12 cellular contexts compared by ENCODE assay signal in the genomic region with DNA sequence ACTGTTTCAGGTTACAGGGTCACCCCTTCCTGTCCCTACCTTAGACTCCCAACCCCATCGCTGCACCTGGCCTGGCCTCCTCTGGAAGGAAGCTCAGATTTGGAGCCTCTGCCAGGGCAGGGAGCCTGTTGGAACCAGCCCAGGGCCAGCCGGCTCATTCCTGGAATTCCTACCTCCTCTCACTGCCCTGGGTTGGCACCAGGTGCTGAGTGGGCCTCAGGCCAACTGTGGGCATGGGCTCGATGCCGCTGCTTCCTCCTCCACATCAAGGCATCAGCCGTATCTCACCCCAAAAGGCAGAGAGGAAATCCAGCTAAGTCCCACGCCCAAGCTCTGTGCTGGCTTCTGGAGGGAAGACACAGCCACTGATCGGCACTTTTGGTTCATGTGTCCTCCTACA. TPM values are rescaled to one million over a fixed set of nuclear protein-coding genes. Genes with fewer than 3 reads are reported as not detected.
A peak's percentile ranks its signal among the peaks of the same experiment; 100 is the strongest.
DNase-seq lines count a peak whose midpoint lies in the region; ATAC-seq and TF ChIP-seq lines count a peak whose summit lies in the region.
"Had no signal": no experiment of that assay in that cellular context is flagged by ENCODE, and none has a peak within 500 bp of the region (broad histone marks: within the 10 kb centered on the region; RNA-seq: fewer than 3 reads in every experiment).

No MANE protein-coding gene starts in this region.

- no peak for TF ChIP-seq CTCF in activated CD8-positive, alpha-beta T cell treated with anti-CD3 and anti-CD28 coated beads for 36 hours (IDR thresholded peaks at IDR 0.05)
- TF ChIP-seq CTCF in left ventricle myocardium inferior (IDR thresholded peaks at IDR 0.05; ENCODE audit: borderline replicate concordance) (no peak), spleen (IDR thresholded peaks at IDR 0.05 in 8 of 11, conservative IDR thresholded peaks at IDR 0.05 in 3 of 11) (no peak), GM10266 (IDR thresholded peaks at IDR 0.05; ENCODE audit: control insufficient read depth, insufficient read depth, low read depth, missing control alignments) (no peak)

- no peaks in the 10 kb centered on the region for H3K27me3 ChIP-seq in left ventricle myocardium inferior (ENCODE audit: low read depth)
- no peaks in the 10 kb centered on the region for H3K27me3 ChIP-seq in spleen (replicated peaks in 1 of 7)
- H3K27me3 ChIP-seq: hepatocyte had no signal

- H3K27ac ChIP-seq in left ventricle myocardium inferior (replicated peaks) (peak overlapping the region; percentile 6), spleen (peak overlapping the region in 1 of 8 donors; percentile 64)
- H3K27ac ChIP-seq: hepatocyte, neutrophil had no signal

- no peaks in the 10 kb centered on the region for H3K27me3 Mint-ChIP-seq in activated CD8-positive, alpha-beta T cell treated with anti-CD3 and anti-CD28 coated beads, Interleukin-2, amount 10 ng/mL, durations not matched to agents 7 days and 5 days (ENCODE audit: low read depth)
- no peaks in the 10 kb centered on the region for H3K27me3 Mint-ChIP-seq in activated CD8-positive, alpha-beta T cell treated with anti-CD3 and anti-CD28 coated beads for 36 hours
- no peaks in the 10 kb centered on the region for H3K27me3 Mint-ChIP-seq in T-cell

- no peak overlapping the region for H3K4me3 Mint-ChIP-seq in activated CD8-positive, alpha-beta T cell treated with anti-CD3 and anti-CD28 coated beads, Interleukin-2, amount 10 ng/mL, durations not matched to agents 7 days and 5 days
- H3K4me3 Mint-ChIP-seq in activated CD8-positive, alpha-beta T cell treated with anti-CD3 and anti-CD28 coated beads for 36 hours = no peak overlapping the region
- peak overlapping the region in 1 of 3 donors; percentile 42 for H3K4me3 Mint-ChIP-seq in T-cell

- no peaks in the 10 kb centered on the region for H3K9me3 ChIP-seq in left ventricle myocardium inferior (replicated peaks)
- H3K9me3 ChIP-seq in spleen = no peaks in the 10 kb centered on the region
- H3K9me3 ChIP-seq: neutrophil had no signal

- no peak for ATAC-seq in activated CD8-positive, alpha-beta T cell treated with anti-CD3 and anti-CD28 coated beads, Interleukin-2, amount 10 ng/mL, durations not matched to agents 7 days and 5 days
- ATAC-seq in activated CD8-positive, alpha-beta T cell treated with anti-CD3 and anti-CD28 coated beads for 36 hours = no peak
- ATAC-seq in T-cell (replicated peaks in 1 of 4) (peak in 2 of 4 experiments; percentile 33 to 34), HG03342 (IDR thresholded peaks at IDR 0.05; ENCODE audit: unreplicated experiment) (no peak)

- H3K4me1 Mint-ChIP-seq in activated CD8-positive, alpha-beta T cell treated with anti-CD3 and anti-CD28 coated beads, Interleukin-2, amount 10 ng/mL, durations not matched to agents 7 days and 5 days (ENCODE audit: low read depth) = peaks cover 29% of the 10 kb centered on the region
- peaks cover 30% of the 10 kb centered on the region for H3K4me1 Mint-ChIP-seq in activated CD8-positive, alpha-beta T cell treated with anti-CD3 and anti-CD28 coated beads for 36 hours (ENCODE audit: low read depth)
- H3K4me1 Mint-ChIP-seq in T-cell = peaks cover 32 to 40% (median 36%) of the 10 kb centered on the region in 3 donors

- CTCF ChIA-PET in activated CD8-positive, alpha-beta T cell treated with anti-CD3 and anti-CD28 coated beads, Interleukin-2, amount 10 ng/mL, durations not matched to agents 7 days and 5 days (lab: Charles Lee) = interaction anchor here (0.7 to 1.0 kb wide), 2 partner anchors 18 to 78 kb away, joined by 3 read pairs; no protein-coding TSS in a partner anchor
- CTCF ChIA-PET in activated CD8-positive, alpha-beta T cell treated with anti-CD3 and anti-CD28 coated beads for 36 hours (lab: Charles Lee) = interaction anchor here (1.3 kb wide), 1 partner anchor 89 kb away, joined by 4 read pairs; no protein-coding TSS in a partner anchor
- CTCF ChIA-PET in T-cell (lab: Charles Lee) = interaction anchor here in 1 of 2 donors (1.4 kb wide), 1 partner anchor 23 kb away, joined by 3 read pairs; no protein-coding TSS in a partner anchor

- H3K36me3 Mint-ChIP-seq in activated CD8-positive, alpha-beta T cell treated with anti-CD3 and anti-CD28 coated beads, Interleukin-2, amount 10 ng/mL, durations not matched to agents 7 days and 5 days (ENCODE audit: low read depth) = peaks cover 3% of the 10 kb centered on the region
- no peaks in the 10 kb centered on the region for H3K36me3 Mint-ChIP-seq in activated CD8-positive, alpha-beta T cell treated with anti-CD3 and anti-CD28 coated beads for 36 hours (ENCODE audit: low read depth)
- H3K36me3 Mint-ChIP-seq in T-cell = no peaks in the 10 kb centered on the region

- intact Hi-C loops in activated CD8-positive, alpha-beta T cell treated with anti-CD3 and anti-CD28 coated beads for 36 hours (cut with micrococcal nuclease) = no loop called here
- intact Hi-C loops in left ventricle myocardium inferior (cut with micrococcal nuclease) (no loop called here), spleen (cut with DNase I; ENCODE audit: low total_unique reads) (no loop called here)

- H3K27ac Mint-ChIP-seq in activated CD8-positive, alpha-beta T cell treated with anti-CD3 and anti-CD28 coated beads, Interleukin-2, amount 10 ng/mL, durations not matched to agents 7 days and 5 days = peak overlapping the region; percentile 62
- H3K27ac Mint-ChIP-seq in activated CD8-positive, alpha-beta T cell treated with anti-CD3 and anti-CD28 coated beads for 36 hours = no peak overlapping the region
- H3K27ac Mint-ChIP-seq in T-cell = peak overlapping the region; percentile 65 to 75

- TF ChIP-seq POLR2A in spleen (IDR thresholded peaks at IDR 0.05) = no peak

- H3K9me3 Mint-ChIP-seq in activated CD8-positive, alpha-beta T cell treated with anti-CD3 and anti-CD28 coated beads, Interleukin-2, amount 10 ng/mL, durations not matched to agents 7 days and 5 days (ENCODE audit: insufficient read depth) = no peaks in the 10 kb centered on the region
- H3K9me3 Mint-ChIP-seq in activated CD8-positive, alpha-beta T cell treated with anti-CD3 and anti-CD28 coated beads for 36 hours = no peaks in the 10 kb centered on the region
- H3K9me3 Mint-ChIP-seq in T-cell = no peaks in the 10 kb centered on the region

- H3K4me1 ChIP-seq in left ventricle myocardium inferior (peaks cover 78% of the 10 kb centered on the region), spleen (peaks cover 0 to 49% (median 17%) of the 10 kb centered on the region in 6 donors)

- WGBS in spleen, 5 donors = 39 to 55% (median 53%) methylated on average over 6 to 7 of the region's 7 CpGs

- H3K4me3 ChIP-seq in left ventricle myocardium inferior (no peak overlapping the region), spleen (no peak overlapping the region)
- H3K4me3 ChIP-seq: hepatocyte had no signal

- POLR2A ChIA-PET in activated CD8-positive, alpha-beta T cell treated with anti-CD3 and anti-CD28 coated beads, Interleukin-2, amount 10 ng/mL, durations not matched to agents 7 days and 5 days (lab: Charles Lee) = interaction anchor here (1.5 kb wide), 1 partner anchor 11 kb away, joined by 3 read pairs; no protein-coding TSS in a partner anchor
- POLR2A ChIA-PET in activated CD8-positive, alpha-beta T cell treated with anti-CD3 and anti-CD28 coated beads for 36 hours (lab: Charles Lee) = no interaction called here
- POLR2A ChIA-PET in T-cell (lab: Charles Lee) = no interaction called here

- H3K36me3 ChIP-seq in left ventricle myocardium inferior (peaks cover 13% of the 10 kb centered on the region), spleen (peaks cover 0 to 24% (median 14%) of the 10 kb centered on the region in 6 donors)

- DNase-seq in activated CD8-positive, alpha-beta T cell treated with anti-CD3 and anti-CD28 coated beads, Interleukin-2, amount 10 ng/mL, durations not matched to agents 7 days and 5 days = no peak
- DNase-seq in activated CD8-positive, alpha-beta T cell treated with anti-CD3 and anti-CD28 coated beads for 36 hours = no peak
- DNase-seq in T-cell (peak in 1 of 34 experiments; percentile 15), left ventricle myocardium inferior (no peak), spleen (peak; percentile 44), SHP77 treated with DMSO at 0.1 percent for 48 hours (lab: John Stamatoyannopoulos, UW) (no peak), GM10266 (ENCODE audit: extremely low spot score) (no peak)
- DNase-seq: activated CD8-positive, alpha-beta memory T cell treated with anti-CD3 and anti-CD28 coated beads for 24 hours; NCI-H2171 treated with DMSO at 0.1 percent for 48 hours had no signal

RNA-seq across cellular contexts. Expression of gene KLHL25, which starts 42.1 kb away (rescaled TPM):
- 1 to 10 TPM; 5.3 TPM for total RNA-seq in activated CD8-positive, alpha-beta T cell treated with anti-CD3 and anti-CD28 coated beads, Interleukin-2, amount 10 ng/mL, durations not matched to agents 7 days and 5 days
- total RNA-seq in activated CD8-positive, alpha-beta T cell treated with anti-CD3 and anti-CD28 coated beads for 36 hours = 1 to 10 TPM; 2.9 to 3.3 TPM
- total RNA-seq in T-cell = 10 to 100 TPM in 4 of 5 donors, 1 to 10 TPM in 1; 7.9 to 16.7 (median 13.6) TPM
- 4.0 TPM for total RNA-seq in left ventricle myocardium inferior
- total RNA-seq in spleen = 1 to 10 TPM; 2.7 to 4.6 (median 4.0) TPM
- polyA plus RNA-seq in spleen = 1 to 10 TPM in 2 of 3 donors, under 1 TPM in 1; 1.00 to 2.4 (median 1.7) TPM
